Comparison of ENCODE assay signal across 1 cellular context in the genomic region with DNA sequence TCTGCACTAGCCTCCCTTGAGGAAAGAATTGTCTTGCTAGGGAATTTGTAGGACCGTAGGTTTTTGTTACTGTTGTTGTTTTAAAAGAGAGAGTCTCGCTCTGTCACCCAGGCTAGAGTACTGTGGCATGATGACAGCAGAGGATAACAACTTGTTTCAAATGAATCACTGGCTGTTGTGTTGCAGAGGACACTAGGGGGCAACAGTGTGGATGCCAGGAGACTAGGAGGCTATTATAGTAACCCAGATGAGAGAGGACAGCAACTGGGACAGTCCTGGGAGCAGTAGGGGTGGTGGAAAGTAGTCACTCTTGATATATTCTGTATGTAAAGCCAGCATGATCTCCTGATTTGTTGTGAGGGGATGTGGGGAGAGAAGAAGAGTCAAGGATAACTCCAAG.
TF ChIP-seq lines count a peak whose summit lies in the region.

No MANE protein-coding gene starts in this region.

TF ChIP-seq in GM12878, 131 proteins besides CTCF, POLR2A, EP300 and RAD21:
- TF ChIP-seq DPF2 (IDR thresholded peaks at IDR 0.05) (no peak), FOXK2 (IDR thresholded peaks at IDR 0.05) (no peak), POLR2AphosphoS5 (IDR thresholded peaks at IDR 0.05; ENCODE audit: low read length) (no peak), TAF1 (IDR thresholded peaks at IDR 0.05; ENCODE audit: borderline replicate concordance, low read depth, low read length) (no peak)
